Comparison of ENCODE assay signal across 16 cellular contexts in the genomic region with DNA sequence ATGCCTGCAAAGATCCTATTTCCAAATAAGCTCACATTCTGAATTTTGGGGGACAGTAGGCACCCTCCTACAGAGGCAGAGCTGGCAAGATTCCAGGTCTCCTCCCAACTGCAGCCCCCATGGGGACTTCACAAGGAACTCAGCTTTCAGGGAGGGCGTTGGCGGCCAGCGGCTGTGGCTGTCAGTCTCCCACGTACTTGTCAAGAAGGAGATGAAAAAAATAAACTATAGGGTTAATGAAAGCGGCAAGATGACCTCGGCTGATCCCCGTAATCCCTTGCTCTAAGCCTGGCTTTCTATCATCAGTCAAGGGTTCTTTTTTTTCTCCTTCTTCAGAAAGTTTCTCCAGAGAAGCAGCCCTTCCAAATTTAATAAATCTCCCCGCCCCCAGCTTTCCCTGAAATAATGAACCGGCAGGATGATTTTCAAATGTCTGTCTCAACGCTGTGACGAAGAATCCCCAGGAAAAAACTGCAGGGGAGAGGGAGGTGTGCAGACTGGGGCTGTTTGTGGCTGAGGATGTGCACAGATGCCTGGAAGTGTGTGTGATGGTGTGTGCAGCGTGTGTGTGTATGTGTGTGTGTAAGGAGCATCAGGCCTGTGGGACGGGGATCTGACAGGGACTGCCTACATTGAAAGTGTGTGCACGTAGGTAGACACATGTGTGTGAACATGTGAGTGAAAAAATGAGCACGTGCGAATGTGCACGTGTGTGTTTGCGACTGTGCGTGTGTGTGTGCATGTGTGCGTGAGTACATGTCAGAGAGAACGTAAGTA.
DNase-seq lines count a peak whose midpoint lies in the region; ATAC-seq, FAIRE-seq and TF ChIP-seq lines count a peak whose summit lies in the region.
"Had no signal": no experiment of that assay in that cellular context is flagged by ENCODE, and none has a peak within 500 bp of the region (broad histone marks: within the 10 kb centered on the region; RNA-seq: fewer than 3 reads in every experiment).

No MANE protein-coding gene starts in this region.

- FAIRE-seq in D721Med (lab: Jason Lieb, UNC): no peak

- DNase-seq in D721Med (ENCODE audit: insufficient read length, low spot score) (peak; percentile 68), NCI-H2227 (lab: John Stamatoyannopoulos, UW; ENCODE audit: unreplicated experiment) (peak; percentile 24), caudate nucleus (lab: John Stamatoyannopoulos, UW) (peak in 37 of 61 donors; percentile 4 to 80 (median 39)), putamen (ENCODE audit: low spot score) (peak; percentile 60), mucosa of gallbladder (ENCODE audit: low spot score) (no peak), GM13976 (ENCODE audit: low spot score) (no peak)
- DNase-seq: CD8-positive, alpha-beta memory T cell; DMS 273 treated with DMSO at 0.1 percent for 48 hours; KBM-7; NCI-H1092 treated with DMSO at 0.1 percent for 48 hours; NCI-H187; NCI-H226 had no signal

- in situ Hi-C loops in GM13976 (cut with MboI; ENCODE audit: low sequenced_read_pairs, unreplicated experiment): no loop called here

- H3K27ac ChIP-seq in caudate nucleus (ENCODE audit: low read depth, low read length): peak overlapping the region; percentile 2
- H3K27ac ChIP-seq: BLaER1, PC-9 had no signal

- no peak for ATAC-seq in GM21515 (IDR thresholded peaks at IDR 0.05; ENCODE audit: unreplicated experiment)
- ATAC-seq: HCT116 had no signal

- TF ChIP-seq CTCF in D721Med (IDR thresholded peaks at IDR 0.05; ENCODE audit: insufficient read depth, missing control alignments) (no peak), GM13976 (IDR thresholded peaks at IDR 0.05; ENCODE audit: borderline replicate concordance, control extremely low read depth, extremely low read depth, insufficient read depth, missing control alignments) (no peak)

Comparison
In these comparisons a context has a peak if more than half of its experiments do, and no peak if none do; other contexts are left out.
1. DNase-seq: peak in D721Med (single experiment), NCI-H2227 (single experiment), caudate nucleus (37 of 61) and putamen (single experiment); none in mucosa of gallbladder (single experiment) and GM13976 (single experiment).